Comparison of ENCODE assay signal across 22 cellular contexts in the genomic region with DNA sequence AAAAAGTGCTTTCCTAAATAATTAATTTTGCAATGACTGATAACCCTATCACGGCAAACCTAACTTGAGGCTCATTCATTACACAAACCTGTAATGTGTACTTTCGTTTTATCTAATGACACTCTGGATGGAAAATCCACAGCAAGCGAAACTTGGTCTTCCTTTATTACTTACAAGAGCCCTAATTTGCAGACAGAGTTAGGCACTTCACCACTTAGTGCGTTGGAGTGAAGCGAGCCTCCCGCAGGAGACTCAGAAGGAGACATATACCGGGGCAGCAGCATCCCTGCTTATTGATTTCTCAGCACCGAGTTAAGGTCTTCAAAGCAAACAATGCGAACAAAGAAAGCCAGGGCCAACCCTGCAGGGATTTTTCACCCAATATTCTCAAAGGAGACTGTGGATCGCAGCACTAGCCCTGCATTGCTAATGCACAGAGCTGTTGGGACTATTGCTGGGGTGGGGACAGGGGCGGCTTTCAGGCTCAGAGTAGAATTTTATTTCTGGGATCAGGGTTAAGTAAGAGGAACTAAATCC. TPM values are rescaled to one million over a fixed set of nuclear protein-coding genes. Genes with fewer than 3 reads are reported as not detected.
DNase-seq lines count a peak whose midpoint lies in the region; ATAC-seq and TF ChIP-seq lines count a peak whose summit lies in the region.
"Had no signal": no experiment of that assay in that cellular context is flagged by ENCODE, and none has a peak within 500 bp of the region (broad histone marks: within the 10 kb centered on the region; RNA-seq: fewer than 3 reads in every experiment).

No MANE protein-coding gene starts in this region.

- peak overlapping the region; percentile 58 for H2AK9ac ChIP-seq in IMR-90 (replicated peaks; ENCODE audit: low read depth, low read length, poor library complexity)

- dilution Hi-C loops in IMR-90 (cut with HindIII; ENCODE audit: low sequenced_read_pairs, unreplicated experiment) = no loop called here

- DNase-seq in activated naive CD8-positive, alpha-beta T cell treated with anti-CD3 and anti-CD28 coated beads, Interleukin-2, amount 50 U/mL, for 24 hours = no peak
- no peak for DNase-seq in activated naive CD8-positive, alpha-beta T cell treated with anti-CD3 and anti-CD28 coated beads for 36 hours
- DNase-seq in IMR-90 (no peak), NCI-H69 (lab: John Stamatoyannopoulos, UW) (peak; percentile 34), nephron progenitor cell (no peak), type B pancreatic cell (ENCODE audit: extremely low spot score, unreplicated experiment) (no peak)
- DNase-seq: activated effector memory CD4-positive, alpha-beta T cell treated with Interleukin-2 at 50 U/mL for 16 hours; Caco-2; central memory CD4-positive, alpha-beta T cell; dermis blood vessel endothelial cell; GF-D8; left ventricle myocardium superior; NCI-H1436; NCI-H2171; NCI-H524; occipital lobe; SHP77 had no signal

- H2BK120ac ChIP-seq in IMR-90 (ENCODE audit: low read depth, low read length) = no peak overlapping the region

- no peak overlapping the region for H2AFZ ChIP-seq in IMR-90 (replicated peaks; ENCODE audit: low read length, poor library complexity)

- H4K20me1 ChIP-seq in IMR-90 (ENCODE audit: insufficient read depth, low read length) = no peaks in the 10 kb centered on the region
- H4K20me1 ChIP-seq: BLaER1 had no signal

- H3K4me1 Mint-ChIP-seq in activated naive CD8-positive, alpha-beta T cell treated with anti-CD3 and anti-CD28 coated beads, Interleukin-2, amount 50 U/mL, for 24 hours = no peaks in the 10 kb centered on the region
- H3K4me1 Mint-ChIP-seq in activated naive CD8-positive, alpha-beta T cell treated with anti-CD3 and anti-CD28 coated beads for 36 hours = no peaks in the 10 kb centered on the region
- H3K4me1 Mint-ChIP-seq in nephron progenitor cell = peaks cover 4% of the 10 kb centered on the region
- no peaks in the 10 kb centered on the region for H3K4me1 Mint-ChIP-seq in type B pancreatic cell (ENCODE audit: unreplicated experiment)

- TF ChIP-seq RAD21 in IMR-90 (IDR thresholded peaks at IDR 0.05; ENCODE audit: low read length) = no peak

- no peak overlapping the region for H4K5ac ChIP-seq in IMR-90 (ENCODE audit: low read depth, low read length)

- H3K9me1 ChIP-seq in IMR-90 (ENCODE audit: insufficient read depth, low read length) = 0 out of 2 replicates have a peak, but pooled peaks cover 3% of the 10 kb centered on the region

- H3K23ac ChIP-seq in IMR-90 (ENCODE audit: low read depth, low read length) = no peak overlapping the region

- H3K4me2 ChIP-seq in IMR-90 (ENCODE audit: low read depth, low read length) = no peak overlapping the region
- H3K4me2 ChIP-seq: BLaER1 had no signal

- no peaks in the 10 kb centered on the region for H3K36me3 ChIP-seq in IMR-90 (ENCODE audit: control insufficient read depth, insufficient read depth, low read length)
- H3K36me3 ChIP-seq: BLaER1 had no signal

- no peak overlapping the region for H2BK15ac ChIP-seq in IMR-90 (ENCODE audit: low read depth, low read length)

- peaks cover 3% of the 10 kb centered on the region; the same call in 1 of the 2 replicates for H3K4me1 ChIP-seq in IMR-90 (ENCODE audit: control insufficient read depth, insufficient read depth, low read length)
- H3K4me1 ChIP-seq: Caco-2 had no signal

- no peak overlapping the region for H3K27ac Mint-ChIP-seq in activated naive CD8-positive, alpha-beta T cell treated with anti-CD3 and anti-CD28 coated beads, Interleukin-2, amount 50 U/mL, for 24 hours
- no peak overlapping the region for H3K27ac Mint-ChIP-seq in activated naive CD8-positive, alpha-beta T cell treated with anti-CD3 and anti-CD28 coated beads for 36 hours
- H3K27ac Mint-ChIP-seq in nephron progenitor cell (peak overlapping the region; percentile 63), type B pancreatic cell (no peak overlapping the region)

- H2BK5ac ChIP-seq in IMR-90 (ENCODE audit: low read depth, low read length, poor library complexity, severe bottlenecking) = no peak overlapping the region

- no peak for TF ChIP-seq CTCF in IMR-90 (conservative IDR thresholded peaks at IDR 0.05; ENCODE audit: low read depth, low read length)
- TF ChIP-seq CTCF in nephron progenitor cell (IDR thresholded peaks at IDR 0.05) = no peak
- no peak for TF ChIP-seq CTCF in type B pancreatic cell (conservative IDR thresholded peaks at IDR 0.05)

- H3K4me3 Mint-ChIP-seq in activated naive CD8-positive, alpha-beta T cell treated with anti-CD3 and anti-CD28 coated beads, Interleukin-2, amount 50 U/mL, for 24 hours = no peak overlapping the region
- H3K4me3 Mint-ChIP-seq in activated naive CD8-positive, alpha-beta T cell treated with anti-CD3 and anti-CD28 coated beads for 36 hours = no peak overlapping the region
- no peak overlapping the region for H3K4me3 Mint-ChIP-seq in nephron progenitor cell
- H3K4me3 Mint-ChIP-seq in type B pancreatic cell = no peak overlapping the region

- H3K18ac ChIP-seq in IMR-90 (ENCODE audit: low read depth, low read length) = no peak overlapping the region

- H4K8ac ChIP-seq in IMR-90 (ENCODE audit: low read depth in 2 of 2, low read length in 2 of 2) = no peak overlapping the region

- TF ChIP-seq POLR2A in IMR-90 (IDR thresholded peaks at IDR 0.05; ENCODE audit: low read depth, low read length) = no peak

- H4K91ac ChIP-seq in IMR-90 (ENCODE audit: insufficient read depth, low read depth, low read length) = no peak overlapping the region

- no peaks in the 10 kb centered on the region for H3K27me3 Mint-ChIP-seq in activated naive CD8-positive, alpha-beta T cell treated with anti-CD3 and anti-CD28 coated beads, Interleukin-2, amount 50 U/mL, for 24 hours
- H3K27me3 Mint-ChIP-seq in activated naive CD8-positive, alpha-beta T cell treated with anti-CD3 and anti-CD28 coated beads for 36 hours = no peaks in the 10 kb centered on the region
- H3K27me3 Mint-ChIP-seq in nephron progenitor cell (ENCODE audit: low read depth, poor library complexity) = no peaks in the 10 kb centered on the region
- peaks cover 5% of the 10 kb centered on the region for H3K27me3 Mint-ChIP-seq in type B pancreatic cell

- in situ Hi-C loops in IMR-90 (cut with MboI; ENCODE audit: low sequenced_read_pairs) = no loop called here

- no peaks in the 10 kb centered on the region for H3K9me3 Mint-ChIP-seq in activated naive CD8-positive, alpha-beta T cell treated with anti-CD3 and anti-CD28 coated beads, Interleukin-2, amount 50 U/mL, for 24 hours
- no peaks in the 10 kb centered on the region for H3K9me3 Mint-ChIP-seq in activated naive CD8-positive, alpha-beta T cell treated with anti-CD3 and anti-CD28 coated beads for 36 hours
- H3K9me3 Mint-ChIP-seq in nephron progenitor cell (peaks cover 3% of the 10 kb centered on the region), type B pancreatic cell (no peaks in the 10 kb centered on the region)

- no TSS peak for BruUV-seq in IMR-90 (replicated peaks; lab: Mats Ljungman, UMichigan)

- no peaks in the 10 kb centered on the region for H3K79me1 ChIP-seq in IMR-90 (ENCODE audit: low read depth in 1 of 2, low read length in 2 of 2)

- H3K56ac ChIP-seq in IMR-90 (ENCODE audit: extremely low read depth, insufficient read depth, low read length) = no peak overlapping the region

- POLR2A ChIA-PET in IMR-90 (lab: Charles Lee; ENCODE audit: unreplicated experiment) = no interaction called here

- H3K9me3 ChIP-seq in IMR-90 (ENCODE audit: control insufficient read depth, insufficient read depth, low read length) = no peaks in the 10 kb centered on the region
- H3K9me3 ChIP-seq: Caco-2 had no signal

- H3K27me3 ChIP-seq in IMR-90 (ENCODE audit: control insufficient read depth, insufficient read depth, low read length) = peaks cover 2% of the 10 kb centered on the region; the same call in 1 of the 2 replicates
- H3K27me3 ChIP-seq: BLaER1 had no signal

- no peak overlapping the region for H3K9ac ChIP-seq in IMR-90 (ENCODE audit: low read depth, low read length)
- H3K9ac ChIP-seq: BLaER1 had no signal

- H3K4me3 ChIP-seq in IMR-90 (ENCODE audit: insufficient read depth, low read depth, low read length) = no peak overlapping the region
- H3K4me3 ChIP-seq: BLaER1 had no signal

- CTCF ChIA-PET in IMR-90 (lab: Yijun Ruan, JAX) = no interaction called here

- 77% methylated on average over 8 of the region's 11 CpGs; no CpG with 5 or more reads in 1 of the 2 experiments for WGBS in IMR-90 (ENCODE audit: extremely low coverage in 2 of 2, insufficient read length in 1 of 2), 2 experiments

- intact Hi-C loops in IMR-90 (cut with micrococcal nuclease) = loop anchor here (5.0 kb wide), 1 partner anchor 540 kb away; no protein-coding TSS in a partner anchor

- ATAC-seq in activated naive CD8-positive, alpha-beta T cell treated with anti-CD3 and anti-CD28 coated beads, Interleukin-2, amount 50 U/mL, for 24 hours = peak; percentile 36
- no peak for ATAC-seq in IMR-90 (ENCODE audit: low read depth)
- ATAC-seq in GM21390 (IDR thresholded peaks at IDR 0.05; ENCODE audit: unreplicated experiment) = no peak
- no peak for ATAC-seq in HG03354 (IDR thresholded peaks at IDR 0.05; ENCODE audit: poor library complexity, severe bottlenecking, unreplicated experiment)
- ATAC-seq: left ventricle myocardium superior, Panc1 had no signal

- no peak overlapping the region for H2BK20ac ChIP-seq in IMR-90 (ENCODE audit: low read depth, low read length)

- no peak overlapping the region for H2AK5ac ChIP-seq in IMR-90 (ENCODE audit: low read depth, low read length)

- H3K36me3 Mint-ChIP-seq in activated naive CD8-positive, alpha-beta T cell treated with anti-CD3 and anti-CD28 coated beads, Interleukin-2, amount 50 U/mL, for 24 hours (ENCODE audit: low read depth) = no peaks in the 10 kb centered on the region
- no peaks in the 10 kb centered on the region for H3K36me3 Mint-ChIP-seq in activated naive CD8-positive, alpha-beta T cell treated with anti-CD3 and anti-CD28 coated beads for 36 hours
- H3K36me3 Mint-ChIP-seq in nephron progenitor cell (ENCODE audit: low read depth) = no peaks in the 10 kb centered on the region
- H3K36me3 Mint-ChIP-seq in type B pancreatic cell = no peaks in the 10 kb centered on the region

- H3K27ac ChIP-seq in IMR-90 (ENCODE audit: insufficient read depth, low read length) = no peak overlapping the region
- H3K27ac ChIP-seq: BLaER1, VCaP had no signal

- no peak overlapping the region for H3K14ac ChIP-seq in IMR-90 (replicated peaks; ENCODE audit: low read depth, low read length)

- H3K4ac ChIP-seq in IMR-90 (ENCODE audit: low read depth, low read length) = no peak overlapping the region

RNA-seq across cellular contexts. Expression of gene LSM11, which starts 28.6 kb away (rescaled TPM):
- 1 to 10 TPM; 6.7 to 7.5 TPM for total RNA-seq in activated naive CD8-positive, alpha-beta T cell treated with anti-CD3 and anti-CD28 coated beads for 36 hours
- 3.0 and 3.9 TPM in 2 replicates for total RNA-seq in IMR-90 (2012; rRNA removed)
- 0.92 and 1.4 TPM in 2 replicates for polyA plus RNA-seq in IMR-90 (2012; rRNA removed)
- 0.30 and 0.45 TPM in 2 replicates for polyA plus RNA-seq in IMR-90 (2012; cell fraction: cytosol; rRNA removed)
- polyA plus RNA-seq in IMR-90 (2012; cell fraction: nucleus; rRNA removed; ENCODE audit: low replicate concordance) = 0.65 and 3.0 TPM in 2 replicates
- total RNA-seq in type B pancreatic cell (ENCODE audit: low replicate concordance) = 3.6 and 7.1 TPM in 2 replicates

RNA-seq across cellular contexts. Expression of gene THG1L, which starts 40.9 kb away (rescaled TPM):
- 10 to 100 TPM; 29.2 to 32.1 TPM for total RNA-seq in activated naive CD8-positive, alpha-beta T cell treated with anti-CD3 and anti-CD28 coated beads for 36 hours
- total RNA-seq in IMR-90 (2012; rRNA removed) (20.4 and 32.5 TPM in 2 replicates), type B pancreatic cell (ENCODE audit: low replicate concordance) (9.9 and 13.6 TPM in 2 replicates)
- polyA plus RNA-seq in IMR-90 (2012; rRNA removed) = 12.8 and 15.2 TPM in 2 replicates
- polyA plus RNA-seq in IMR-90 (2012; cell fraction: cytosol; rRNA removed) = 5.4 and 8.9 TPM in 2 replicates
- 7.5 and 15.6 TPM in 2 replicates for polyA plus RNA-seq in IMR-90 (2012; cell fraction: nucleus; rRNA removed; ENCODE audit: low replicate concordance)
